ENCODE assay signal across 14 cellular contexts in genomic region chr2:48148841-48149240, GRCh38.
"Had no signal": no experiment of that assay in that cellular context is flagged by ENCODE, and none has a peak within 500 bp of the region (broad histone marks: within the 10 kb centered on the region; RNA-seq: fewer than 3 reads in every experiment).

No MANE protein-coding gene starts in this region.

- H3K27me3 Mint-ChIP-seq: activated naive CD8-positive, alpha-beta T cell treated with anti-CD3 and anti-CD28 coated beads for 36 hours; stimulated activated naive B cell treated with anti-CD40 and anti-IgM and Interleukin-4, amounts not matched to agents 10 μg/mL and 1 μg/mL and 100 μg/mL, for 72 hours had no signal

- H3K4me1 ChIP-seq: parathyroid adenoma, uterus had no signal

- H3K9ac ChIP-seq: parathyroid adenoma had no signal

- H3K9me3 ChIP-seq: tibial nerve, uterus had no signal

- H3K79me2 ChIP-seq: parathyroid adenoma had no signal

- H3K27me3 ChIP-seq: tibial nerve, uterus had no signal

- H3K27ac Mint-ChIP-seq: activated CD4-positive, alpha-beta T cell treated with anti-CD3 and anti-CD28 coated beads, Interleukin-2, amount 10 ng/mL, durations not matched to agents 7 days and 5 days; activated naive CD8-positive, alpha-beta T cell treated with anti-CD3 and anti-CD28 coated beads for 36 hours; naive thymus-derived CD4-positive, alpha-beta T cell; stimulated activated naive B cell treated with anti-CD40 and anti-IgM and Interleukin-4, amounts not matched to agents 10 μg/mL and 1 μg/mL and 100 μg/mL, for 72 hours had no signal

- DNase-seq: activated CD4-positive, alpha-beta T cell treated with anti-CD3 and anti-CD28 coated beads, Interleukin-2, amount 10 ng/mL, durations not matched to agents 7 days and 5 days; activated CD8-positive, alpha-beta memory T cell treated with anti-CD3 and anti-CD28 coated beads for 24 hours; activated gamma-delta T cell treated with Interleukin-2 at 50 U/mL for 16 hours; activated naive CD8-positive, alpha-beta T cell treated with anti-CD3 and anti-CD28 coated beads for 36 hours; anterior cingulate cortex; effector memory CD4-positive, alpha-beta T cell; left colon; mammary epithelial cell; naive thymus-derived CD4-positive, alpha-beta T cell; stimulated activated CD4-positive, alpha-beta T cell treated with anti-CD3 and anti-CD28 coated beads, Interleukin-2, amount 100 ng/mL, for 48 hours; stimulated activated naive B cell treated with anti-CD40 and anti-IgM and Interleukin-4, amounts not matched to agents 10 μg/mL and 1 μg/mL and 100 μg/mL, for 72 hours; uterus had no signal

- H3K36me3 Mint-ChIP-seq: stimulated activated naive B cell treated with anti-CD40 and anti-IgM and Interleukin-4, amounts not matched to agents 10 μg/mL and 1 μg/mL and 100 μg/mL, for 72 hours had no signal

- H3K9me3 Mint-ChIP-seq: stimulated activated naive B cell treated with anti-CD40 and anti-IgM and Interleukin-4, amounts not matched to agents 10 μg/mL and 1 μg/mL and 100 μg/mL, for 72 hours had no signal

- H3K4me3 Mint-ChIP-seq: activated CD4-positive, alpha-beta T cell treated with anti-CD3 and anti-CD28 coated beads, Interleukin-2, amount 10 ng/mL, durations not matched to agents 7 days and 5 days; activated naive CD8-positive, alpha-beta T cell treated with anti-CD3 and anti-CD28 coated beads for 36 hours; stimulated activated naive B cell treated with anti-CD40 and anti-IgM and Interleukin-4, amounts not matched to agents 10 μg/mL and 1 μg/mL and 100 μg/mL, for 72 hours had no signal

- H2AFZ ChIP-seq: parathyroid adenoma had no signal

- ATAC-seq: left colon; naive thymus-derived CD4-positive, alpha-beta T cell; stimulated activated naive B cell treated with anti-CD40 and anti-IgM and Interleukin-4, amounts not matched to agents 10 μg/mL and 1 μg/mL and 100 μg/mL, for 72 hours had no signal

- H3K36me3 ChIP-seq: tibial nerve, uterus had no signal

- H3K4me3 ChIP-seq: tibial nerve, uterus had no signal
